ENCODE assay signal across 29 cellular contexts in the genomic region with DNA sequence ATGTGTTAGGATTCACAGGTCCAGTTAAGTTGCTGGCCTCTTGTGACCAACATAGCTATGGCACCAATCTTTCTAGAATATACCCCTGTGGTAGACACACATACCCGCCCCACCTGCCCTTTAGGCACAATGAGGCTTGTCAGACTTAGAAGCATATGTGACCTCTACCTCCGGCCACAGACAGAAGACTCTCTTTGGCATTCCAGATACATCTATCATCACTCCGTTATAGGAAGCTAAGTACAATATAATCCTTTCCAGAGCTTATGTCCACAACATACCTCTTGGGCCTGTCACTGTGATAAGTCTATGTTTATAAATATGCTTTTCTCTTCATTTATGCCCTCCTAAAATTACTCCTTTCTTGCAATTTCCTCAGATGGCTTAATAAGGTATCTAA. TPM values are rescaled to one million over a fixed set of nuclear protein-coding genes. Genes with fewer than 3 reads are reported as not detected.
DNase-seq lines count a peak whose midpoint lies in the region; TF ChIP-seq lines count a peak whose summit lies in the region.
"Had no signal": no experiment of that assay in that cellular context is flagged by ENCODE, and none has a peak within 500 bp of the region (broad histone marks: within the 10 kb centered on the region; RNA-seq: fewer than 3 reads in every experiment).

No MANE protein-coding gene starts in this region.

- H3K9me3 ChIP-seq in SJSA1 (replicated peaks): no peaks in the 10 kb centered on the region
- no peaks in the 10 kb centered on the region for H3K9me3 ChIP-seq in thyroid gland
- H3K9me3 ChIP-seq: esophagus muscularis mucosa, right atrium auricular region, tibial artery had no signal

- peaks cover 40% of the 10 kb centered on the region for H3K36me3 ChIP-seq in SJSA1
- no peaks in the 10 kb centered on the region for H3K36me3 ChIP-seq in thyroid gland

- peak overlapping the region; percentile 30; the same call in 1 of the 2 replicates for H3K27ac ChIP-seq in SJSA1
- H3K27ac ChIP-seq in thyroid gland: no peak overlapping the region
- H3K27ac ChIP-seq: 22Rv1, esophagus muscularis mucosa, hepatocyte, parathyroid adenoma, right atrium auricular region, tibial artery had no signal

- H3K4me3 Mint-ChIP-seq in activated naive CD4-positive, alpha-beta T cell treated with anti-CD3 and anti-CD28 coated beads, Interleukin-2, amount 50 U/mL, for 24 hours: no peak overlapping the region
- H3K4me3 Mint-ChIP-seq in mesothelial cell of epicardium: no peak overlapping the region
- H3K4me3 Mint-ChIP-seq: activated CD8-positive, alpha-beta T cell treated with anti-CD3 and anti-CD28 coated beads, Interleukin-2, amount 10 ng/mL, durations not matched to agents 7 days and 5 days; nephron; stimulated activated naive CD8-positive, alpha-beta T cell treated with anti-CD3 and anti-CD28 coated beads, Interleukin-15, Interleukin-2, amounts not matched to agents 100 ng/mL and 50 ng/mL, for 24 hours; T-helper 1 cell treated with Interleukin-12 subunit alpha and Interleukin-12 subunit beta and Interleukin-4 antibody, amounts not matched to agents 30 μg/mL and 1 μg/mL, for 36 hours had no signal

- H3K27me3 Mint-ChIP-seq in activated naive CD4-positive, alpha-beta T cell treated with anti-CD3 and anti-CD28 coated beads, Interleukin-2, amount 50 U/mL, for 24 hours: no peaks in the 10 kb centered on the region
- H3K27me3 Mint-ChIP-seq in mesothelial cell of epicardium (ENCODE audit: low read depth): no peaks in the 10 kb centered on the region
- H3K27me3 Mint-ChIP-seq: stimulated activated naive CD8-positive, alpha-beta T cell treated with anti-CD3 and anti-CD28 coated beads, Interleukin-15, Interleukin-2, amounts not matched to agents 100 ng/mL and 50 ng/mL, for 24 hours had no signal

- no peak for DNase-seq in activated naive CD4-positive, alpha-beta T cell treated with anti-CD3 and anti-CD28 coated beads, Interleukin-2, amount 50 U/mL, for 16 hours
- DNase-seq in SJSA1 (ENCODE audit: low read depth in 1 of 2, low spot score in 2 of 2) (peak in 1 of 2 experiments; percentile 4), fibroblast of villous mesenchyme (ENCODE audit: low read depth) (peak; percentile 53), NK-92 (lab: John Stamatoyannopoulos, UW; ENCODE audit: unreplicated experiment) (no peak), mesothelial cell of epicardium (ENCODE audit: low spot score in 2 of 2, unreplicated experiment in 2 of 2) (no peak), thyroid gland (no peak)
- DNase-seq in stimulated activated CD4-positive, alpha-beta T cell treated with anti-CD3 and anti-CD28 coated beads, Interleukin-4, amount 100 ng/mL, for 4 hours: no peak
- DNase-seq: activated CD8-positive, alpha-beta T cell treated with anti-CD3 and anti-CD28 coated beads, Interleukin-2, amount 10 ng/mL, durations not matched to agents 7 days and 5 days; activated effector memory CD4-positive, alpha-beta T cell treated with Interleukin-2 at 50 U/mL for 16 hours; activated T-cell treated with anti-CD3 and anti-CD28 coated beads for 4 hours; DMS79 treated with DMSO at 0.1 percent for 48 hours; effector memory CD4-positive, alpha-beta T cell; left ventricle myocardium superior; NCI-H1105; NCI-H2081; NCI-H345; OCI-M1; stimulated activated CD4-positive, alpha-beta T cell treated with anti-CD3 and anti-CD28 coated beads, Interleukin-12 subunit alpha, Interleukin-12 subunit beta, amount 100 ng/mL, for 4 hours; tibial artery had no signal

- peaks cover 23% of the 10 kb centered on the region for H3K36me3 Mint-ChIP-seq in activated naive CD4-positive, alpha-beta T cell treated with anti-CD3 and anti-CD28 coated beads, Interleukin-2, amount 50 U/mL, for 24 hours
- peaks cover 44% of the 10 kb centered on the region for H3K36me3 Mint-ChIP-seq in mesothelial cell of epicardium

- intact Hi-C loops in thyroid gland (cut with DNase I): no loop called here

- no peaks in the 10 kb centered on the region for H3K9me3 Mint-ChIP-seq in activated naive CD4-positive, alpha-beta T cell treated with anti-CD3 and anti-CD28 coated beads, Interleukin-2, amount 50 U/mL, for 24 hours
- no peaks in the 10 kb centered on the region for H3K9me3 Mint-ChIP-seq in mesothelial cell of epicardium
- H3K9me3 Mint-ChIP-seq: nephron; stimulated activated naive CD8-positive, alpha-beta T cell treated with anti-CD3 and anti-CD28 coated beads, Interleukin-15, Interleukin-2, amounts not matched to agents 100 ng/mL and 50 ng/mL, for 24 hours; T-helper 1 cell treated with Interleukin-12 subunit alpha and Interleukin-12 subunit beta and Interleukin-4 antibody, amounts not matched to agents 30 μg/mL and 1 μg/mL, for 36 hours had no signal

- peaks cover 57% of the 10 kb centered on the region for H3K4me1 Mint-ChIP-seq in activated naive CD4-positive, alpha-beta T cell treated with anti-CD3 and anti-CD28 coated beads, Interleukin-2, amount 50 U/mL, for 24 hours
- peaks cover 4% of the 10 kb centered on the region for H3K4me1 Mint-ChIP-seq in mesothelial cell of epicardium
- H3K4me1 Mint-ChIP-seq: nephron had no signal

- no peak for TF ChIP-seq CTCF in fibroblast of villous mesenchyme (IDR thresholded peaks at IDR 0.05; ENCODE audit: insufficient read depth, low read depth, low read length)
- TF ChIP-seq CTCF in mesothelial cell of epicardium (IDR thresholded peaks at IDR 0.05; ENCODE audit: unreplicated experiment): no peak
- TF ChIP-seq CTCF in thyroid gland (IDR thresholded peaks at IDR 0.05): no peak

- H3K27ac Mint-ChIP-seq in activated naive CD4-positive, alpha-beta T cell treated with anti-CD3 and anti-CD28 coated beads, Interleukin-2, amount 50 U/mL, for 24 hours: peak overlapping the region; percentile 79
- H3K27ac Mint-ChIP-seq in mesothelial cell of epicardium: no peak overlapping the region
- H3K27ac Mint-ChIP-seq: activated CD8-positive, alpha-beta T cell treated with anti-CD3 and anti-CD28 coated beads, Interleukin-2, amount 10 ng/mL, durations not matched to agents 7 days and 5 days; nephron; stimulated activated naive CD8-positive, alpha-beta T cell treated with anti-CD3 and anti-CD28 coated beads, Interleukin-15, Interleukin-2, amounts not matched to agents 100 ng/mL and 50 ng/mL, for 24 hours; T-helper 1 cell treated with Interleukin-12 subunit alpha and Interleukin-12 subunit beta and Interleukin-4 antibody, amounts not matched to agents 30 μg/mL and 1 μg/mL, for 36 hours had no signal

- H3K27me3 ChIP-seq in SJSA1 (replicated peaks) (no peaks in the 10 kb centered on the region), thyroid gland (no peaks in the 10 kb centered on the region)
- H3K27me3 ChIP-seq: esophagus muscularis mucosa, hepatocyte, right atrium auricular region, tibial artery had no signal

- WGBS in thyroid gland, 2 donors: 97% methylated on average over 3 of the region's 3 CpGs

- peaks cover 9% of the 10 kb centered on the region for H3K4me1 ChIP-seq in SJSA1 (replicated peaks)
- H3K4me1 ChIP-seq in thyroid gland: peaks cover 0 to 12% of the 10 kb centered on the region in 2 donors
- H3K4me1 ChIP-seq: parathyroid adenoma had no signal

- H3K4me3 ChIP-seq in SJSA1 (no peak overlapping the region), fibroblast of villous mesenchyme (ENCODE audit: low read depth, low read length) (no peak overlapping the region), thyroid gland (replicated peaks in 1 of 3) (no peak overlapping the region)
- H3K4me3 ChIP-seq: esophagus muscularis mucosa, GM12878, hepatocyte, right atrium auricular region, tibial artery had no signal

- TF ChIP-seq POLR2A in thyroid gland (IDR thresholded peaks at IDR 0.05): no peak

RNA-seq across cellular contexts. Expression of a gene that starts 39.8 kb away (rescaled TPM):
- 204 and 206 TPM in 2 replicates for total RNA-seq in SJSA1 (2014; rRNA removed; shearing (Covaris generic))
- total RNA-seq in fibroblast of villous mesenchyme (38.3 and 76.4 TPM in 2 replicates), mesothelial cell of epicardium (174 to 178 TPM (median 176 TPM) in 3 replicates), thyroid gland (100 to 1,000 TPM; 146 to 167 (median 160) TPM)
